ENCODE assay signal across 1 cellular context in the genomic region with DNA sequence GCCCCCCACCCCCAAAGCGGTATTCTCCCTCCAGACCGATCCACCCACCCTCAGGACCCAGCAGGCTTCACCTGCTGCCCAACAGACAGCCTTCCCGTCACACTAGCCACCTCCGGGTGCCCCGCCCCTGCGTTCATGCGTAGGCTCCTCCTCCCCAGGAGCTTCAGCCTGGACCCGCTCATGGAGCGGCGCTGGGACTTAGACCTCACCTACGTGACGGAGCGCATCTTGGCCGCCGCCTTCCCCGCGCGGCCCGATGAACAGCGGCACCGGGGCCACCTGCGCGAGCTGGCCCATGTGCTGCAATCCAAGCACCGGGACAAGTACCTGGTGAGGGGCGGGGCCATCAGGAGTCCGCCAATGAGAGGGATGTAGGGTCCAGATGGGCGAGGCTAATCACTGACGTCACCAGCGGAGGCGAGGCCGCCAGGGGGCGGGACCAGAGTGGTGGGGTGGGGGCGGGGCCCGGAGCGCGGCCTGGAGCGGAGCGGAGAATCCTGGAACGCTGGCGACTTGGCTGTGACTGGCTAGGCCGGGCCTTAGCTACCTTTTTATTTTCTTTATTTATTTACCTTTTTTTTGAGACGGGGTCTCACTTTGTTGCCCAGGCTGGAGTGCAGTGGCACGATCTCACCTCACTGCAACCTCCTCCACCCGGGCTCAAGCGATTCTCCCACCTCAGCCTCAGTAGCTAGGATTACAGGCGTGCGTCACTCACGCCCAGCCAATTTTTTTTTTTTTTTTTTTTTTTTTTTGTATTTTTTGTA.
A peak's percentile ranks its signal among the peaks of the same experiment; 100 is the strongest.
TF ChIP-seq lines count a peak whose summit lies in the region.

No MANE protein-coding gene starts in this region.

TF ChIP-seq in HepG2, 621 proteins besides CTCF, POLR2A, EP300 and RAD21 (continued from another document and continues in another):
- TF ChIP-seq, protein P1, sequence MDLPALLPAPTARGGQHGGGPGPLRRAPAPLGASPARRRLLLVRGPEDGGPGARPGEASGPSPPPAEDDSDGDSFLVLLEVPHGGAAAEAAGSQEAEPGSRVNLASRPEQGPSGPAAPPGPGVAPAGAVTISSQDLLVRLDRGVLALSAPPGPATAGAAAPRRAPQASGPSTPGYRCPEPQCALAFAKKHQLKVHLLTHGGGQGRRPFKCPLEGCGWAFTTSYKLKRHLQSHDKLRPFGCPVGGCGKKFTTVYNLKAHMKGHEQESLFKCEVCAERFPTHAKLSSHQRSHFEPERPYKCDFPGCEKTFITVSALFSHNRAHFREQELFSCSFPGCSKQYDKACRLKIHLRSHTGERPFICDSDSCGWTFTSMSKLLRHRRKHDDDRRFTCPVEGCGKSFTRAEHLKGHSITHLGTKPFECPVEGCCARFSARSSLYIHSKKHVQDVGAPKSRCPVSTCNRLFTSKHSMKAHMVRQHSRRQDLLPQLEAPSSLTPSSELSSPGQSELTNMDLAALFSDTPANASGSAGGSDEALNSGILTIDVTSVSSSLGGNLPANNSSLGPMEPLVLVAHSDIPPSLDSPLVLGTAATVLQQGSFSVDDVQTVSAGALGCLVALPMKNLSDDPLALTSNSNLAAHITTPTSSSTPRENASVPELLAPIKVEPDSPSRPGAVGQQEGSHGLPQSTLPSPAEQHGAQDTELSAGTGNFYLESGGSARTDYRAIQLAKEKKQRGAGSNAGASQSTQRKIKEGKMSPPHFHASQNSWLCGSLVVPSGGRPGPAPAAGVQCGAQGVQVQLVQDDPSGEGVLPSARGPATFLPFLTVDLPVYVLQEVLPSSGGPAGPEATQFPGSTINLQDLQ (CRISPR knock-in tag; IDR thresholded peaks at IDR 0.05): no peak
- TF ChIP-seq ZBTB39 (CRISPR knock-in tag; IDR thresholded peaks at IDR 0.05) (no peak), ZIK1 (CRISPR knock-in tag; IDR thresholded peaks at IDR 0.05; ENCODE audit: borderline replicate concordance, low read depth) (no peak), ZNF841 (CRISPR knock-in tag; IDR thresholded peaks at IDR 0.05; ENCODE audit: borderline replicate concordance) (no peak), ZNF468 (CRISPR knock-in tag; IDR thresholded peaks at IDR 0.05) (no peak), SSRP1 (CRISPR knock-in tag; IDR thresholded peaks at IDR 0.05) (no peak), DMAP1 (CRISPR knock-in tag; IDR thresholded peaks at IDR 0.05) (no peak), TFE3 (CRISPR knock-in tag; IDR thresholded peaks at IDR 0.05) (no peak), PCBP1 (IDR thresholded peaks at IDR 0.05; ENCODE audit: borderline replicate concordance, low read depth, low read length) (no peak), BORCS8-MEF2B (CRISPR knock-in tag; IDR thresholded peaks at IDR 0.05) (no peak), ZNF564 (CRISPR knock-in tag; IDR thresholded peaks at IDR 0.05) (no peak), SAFB2 (CRISPR knock-in tag; IDR thresholded peaks at IDR 0.05; ENCODE audit: borderline replicate concordance, low read depth) (no peak), ZNF761 (CRISPR knock-in tag; conservative IDR thresholded peaks at IDR 0.05) (no peak), ZBTB7A (CRISPR knock-in tag; IDR thresholded peaks at IDR 0.05) (no peak), ZBTB40 (IDR thresholded peaks at IDR 0.05) (no peak), ZBTB40 (CRISPR knock-in tag; IDR thresholded peaks at IDR 0.05) (no peak), NKX3-1 (CRISPR knock-in tag; IDR thresholded peaks at IDR 0.05) (no peak), HOXA3 (CRISPR knock-in tag; IDR thresholded peaks at IDR 0.05) (peak; percentile 39; the same call in 1 of the 2 replicates), FOXO4 (CRISPR knock-in tag; conservative IDR thresholded peaks at IDR 0.05) (no peak), SCMH1 (CRISPR knock-in tag; IDR thresholded peaks at IDR 0.05; ENCODE audit: borderline replicate concordance) (no peak), ZNF34 (CRISPR knock-in tag; IDR thresholded peaks at IDR 0.05; ENCODE audit: borderline replicate concordance) (no peak), ISX (CRISPR knock-in tag; conservative IDR thresholded peaks at IDR 0.05) (no peak), NCOA5 (CRISPR knock-in tag; IDR thresholded peaks at IDR 0.05) (no peak), EED (CRISPR knock-in tag; IDR thresholded peaks at IDR 0.05) (no peak), SRF (IDR thresholded peaks at IDR 0.05; ENCODE audit: low read depth, low read length) (no peak), ZSCAN22 (CRISPR knock-in tag; IDR thresholded peaks at IDR 0.05) (no peak), FOXC1 (CRISPR knock-in tag; IDR thresholded peaks at IDR 0.05; ENCODE audit: borderline replicate concordance) (no peak), SMARCC2 (IDR thresholded peaks at IDR 0.05) (no peak), ZBTB21 (CRISPR knock-in tag; IDR thresholded peaks at IDR 0.05) (no peak), BRCA1 (CRISPR knock-in tag; IDR thresholded peaks at IDR 0.05) (no peak), ARNT2 (CRISPR knock-in tag; IDR thresholded peaks at IDR 0.05; ENCODE audit: low read depth) (no peak; the same call in 1 of the 2 replicates), FOXA3 (CRISPR knock-in tag; IDR thresholded peaks at IDR 0.05) (no peak), CBFB (CRISPR knock-in tag; IDR thresholded peaks at IDR 0.05) (no peak), ZNF350 (CRISPR knock-in tag; IDR thresholded peaks at IDR 0.05; ENCODE audit: borderline replicate concordance, low read depth) (peak; percentile 37; the same call in 1 of the 2 replicates), SETDB1 (CRISPR knock-in tag; IDR thresholded peaks at IDR 0.05; ENCODE audit: borderline replicate concordance) (no peak), CHCHD3 (CRISPR knock-in tag; IDR thresholded peaks at IDR 0.05) (no peak), CERS6 (CRISPR knock-in tag; IDR thresholded peaks at IDR 0.05) (no peak), GABPA (IDR thresholded peaks at IDR 0.05; ENCODE audit: low read depth, low read length) (no peak), GABPA (CRISPR knock-in tag; IDR thresholded peaks at IDR 0.05; ENCODE audit: low read depth) (no peak), ZNF430 (CRISPR knock-in tag; IDR thresholded peaks at IDR 0.05) (0 out of 2 replicates have a peak, but pooled peaks have one; percentile 52), IRX3 (CRISPR knock-in tag; IDR thresholded peaks at IDR 0.05; ENCODE audit: borderline replicate concordance, low read depth) (no peak), ZNF776 (CRISPR knock-in tag; IDR thresholded peaks at IDR 0.05) (no peak; the same call in 1 of the 2 replicates), ZNF773 (CRISPR knock-in tag; IDR thresholded peaks at IDR 0.05; ENCODE audit: borderline replicate concordance) (no peak), ZMAT3 (CRISPR knock-in tag; conservative IDR thresholded peaks at IDR 0.05) (no peak), POGZ (CRISPR knock-in tag; IDR thresholded peaks at IDR 0.05) (no peak)
